In genomic region chr10:13206546-13207443, GRCh38 we compare ENCODE assay signal across 11 cellular contexts. TPM values are rescaled to one million over a fixed set of nuclear protein-coding genes. Genes with fewer than 3 reads are reported as not detected.
A peak's percentile ranks its signal among the peaks of the same experiment; 100 is the strongest.
DNase-seq lines count a peak whose midpoint lies in the region; ATAC-seq, FAIRE-seq and TF ChIP-seq lines count a peak whose summit lies in the region.
"Had no signal": no experiment of that assay in that cellular context is flagged by ENCODE, and none has a peak within 500 bp of the region (broad histone marks: within the 10 kb centered on the region; RNA-seq: fewer than 3 reads in every experiment).

No MANE protein-coding gene starts in this region.

- no peaks in the 10 kb centered on the region for H3K4me1 ChIP-seq in mucosa of descending colon (ENCODE audit: low read depth)
- H3K4me1 ChIP-seq: sigmoid colon had no signal

- H3K4me1 Mint-ChIP-seq in activated T-helper 1 cell treated with anti-CD3 and anti-CD28 coated beads, Interleukin-12 subunit alpha, Interleukin-12 subunit beta, Interleukin-2, Interleukin-4 antibody, amounts not matched to agents 30 ng/mL and 10 ng/mL and 1 ng/mL, durations not matched to agents 14 hours and 24 hours and 36 hours (ENCODE audit: low read depth), result no peaks in the 10 kb centered on the region
- H3K4me1 Mint-ChIP-seq: activated naive CD8-positive, alpha-beta T cell treated with anti-CD3 and anti-CD28 coated beads, Interleukin-2, amount 10 ng/mL, durations not matched to agents 7 days and 5 days had no signal

- no peaks in the 10 kb centered on the region for H3K9me3 Mint-ChIP-seq in activated T-helper 1 cell treated with anti-CD3 and anti-CD28 coated beads, Interleukin-12 subunit alpha, Interleukin-12 subunit beta, Interleukin-2, Interleukin-4 antibody, amounts not matched to agents 30 ng/mL and 10 ng/mL and 1 ng/mL, durations not matched to agents 14 hours and 24 hours and 36 hours
- H3K9me3 Mint-ChIP-seq: activated naive CD8-positive, alpha-beta T cell treated with anti-CD3 and anti-CD28 coated beads, Interleukin-2, amount 10 ng/mL, durations not matched to agents 7 days and 5 days had no signal

- intact Hi-C loops in mucosa of descending colon (cut with DNase I, micrococcal nuclease), result no loop called here
- intact Hi-C loops in activated T-helper 1 cell treated with anti-CD3 and anti-CD28 coated beads, Interleukin-12 subunit alpha, Interleukin-12 subunit beta, Interleukin-2, Interleukin-4 antibody, amounts not matched to agents 30 ng/mL and 10 ng/mL and 1 ng/mL, durations not matched to agents 14 hours and 24 hours and 36 hours (cut with micrococcal nuclease), result no loop called here

- H3K27me3 Mint-ChIP-seq in activated T-helper 1 cell treated with anti-CD3 and anti-CD28 coated beads, Interleukin-12 subunit alpha, Interleukin-12 subunit beta, Interleukin-2, Interleukin-4 antibody, amounts not matched to agents 30 ng/mL and 10 ng/mL and 1 ng/mL, durations not matched to agents 14 hours and 24 hours and 36 hours (ENCODE audit: insufficient read depth), result no peaks in the 10 kb centered on the region
- H3K27me3 Mint-ChIP-seq: activated naive CD8-positive, alpha-beta T cell treated with anti-CD3 and anti-CD28 coated beads, Interleukin-2, amount 10 ng/mL, durations not matched to agents 7 days and 5 days had no signal

- H3K36me3 ChIP-seq in mucosa of descending colon (ENCODE audit: low read depth), result no peaks in the 10 kb centered on the region
- H3K36me3 ChIP-seq: sigmoid colon had no signal

- no peak for FAIRE-seq in D721Med (lab: Jason Lieb, UNC)

- ATAC-seq in mucosa of descending colon (no peak), GM19351 (IDR thresholded peaks at IDR 0.05; ENCODE audit: unreplicated experiment) (no peak), HG02642 (IDR thresholded peaks at IDR 0.05; ENCODE audit: poor library complexity, unreplicated experiment) (no peak)

- H3K36me3 Mint-ChIP-seq in activated T-helper 1 cell treated with anti-CD3 and anti-CD28 coated beads, Interleukin-12 subunit alpha, Interleukin-12 subunit beta, Interleukin-2, Interleukin-4 antibody, amounts not matched to agents 30 ng/mL and 10 ng/mL and 1 ng/mL, durations not matched to agents 14 hours and 24 hours and 36 hours (ENCODE audit: low read depth), result peaks cover 50% of the 10 kb centered on the region

- H3K9me3 ChIP-seq in mucosa of descending colon, result no peaks in the 10 kb centered on the region
- H3K9me3 ChIP-seq: sigmoid colon had no signal

- TF ChIP-seq CTCF in D721Med (IDR thresholded peaks at IDR 0.05; ENCODE audit: insufficient read depth, missing control alignments), result peak; percentile 22
- TF ChIP-seq CTCF in LNCAP (IDR thresholded peaks at IDR 0.05), result peak; percentile 64
- peak; percentile 78 for TF ChIP-seq CTCF in choroid plexus epithelial cell (conservative IDR thresholded peaks at IDR 0.05; ENCODE audit: low read depth, low read length)
- peak; percentile 12 for TF ChIP-seq CTCF in mucosa of descending colon (IDR thresholded peaks at IDR 0.05)

- DNase-seq in D721Med (ENCODE audit: insufficient read length, low spot score) (no peak), choroid plexus epithelial cell (ENCODE audit: low read depth) (peak; percentile 81), mucosa of descending colon (peak in 1 of 3 donors; percentile 26), H4 (ENCODE audit: low spot score) (no peak)
- DNase-seq in activated T-helper 1 cell treated with anti-CD3 and anti-CD28 coated beads, Interleukin-12 subunit alpha, Interleukin-12 subunit beta, Interleukin-2, Interleukin-4 antibody, amounts not matched to agents 30 ng/mL and 10 ng/mL and 1 ng/mL, durations not matched to agents 14 hours and 24 hours and 36 hours (ENCODE audit: low spot score), result no peak
- DNase-seq: activated naive CD8-positive, alpha-beta T cell treated with anti-CD3 and anti-CD28 coated beads, Interleukin-2, amount 10 ng/mL, durations not matched to agents 7 days and 5 days; sigmoid colon had no signal

- H3K4me3 Mint-ChIP-seq in activated T-helper 1 cell treated with anti-CD3 and anti-CD28 coated beads, Interleukin-12 subunit alpha, Interleukin-12 subunit beta, Interleukin-2, Interleukin-4 antibody, amounts not matched to agents 30 ng/mL and 10 ng/mL and 1 ng/mL, durations not matched to agents 14 hours and 24 hours and 36 hours, result no peak overlapping the region
- H3K4me3 Mint-ChIP-seq: activated naive CD8-positive, alpha-beta T cell treated with anti-CD3 and anti-CD28 coated beads, Interleukin-2, amount 10 ng/mL, durations not matched to agents 7 days and 5 days had no signal

- H3K4me3 ChIP-seq in choroid plexus epithelial cell (ENCODE audit: low read depth, low read length), result no peak overlapping the region
- no peak overlapping the region for H3K4me3 ChIP-seq in mucosa of descending colon
- H3K4me3 ChIP-seq: sigmoid colon had no signal

- no peak overlapping the region for H3K27ac Mint-ChIP-seq in activated T-helper 1 cell treated with anti-CD3 and anti-CD28 coated beads, Interleukin-12 subunit alpha, Interleukin-12 subunit beta, Interleukin-2, Interleukin-4 antibody, amounts not matched to agents 30 ng/mL and 10 ng/mL and 1 ng/mL, durations not matched to agents 14 hours and 24 hours and 36 hours
- H3K27ac Mint-ChIP-seq: activated naive CD8-positive, alpha-beta T cell treated with anti-CD3 and anti-CD28 coated beads, Interleukin-2, amount 10 ng/mL, durations not matched to agents 7 days and 5 days had no signal

RNA-seq across cellular contexts. Expression of gene UCMA, which starts 27.4 kb away (rescaled TPM):
- not detected for total RNA-seq in mucosa of descending colon
- not detected in 2 replicates for total RNA-seq in H4 (2014; rRNA removed; shearing (Covaris generic))
- not detected in 2 replicates for total RNA-seq in activated T-helper 1 cell treated with anti-CD3 and anti-CD28 coated beads, Interleukin-12 subunit alpha, Interleukin-12 subunit beta, Interleukin-2, Interleukin-4 antibody, amounts not matched to agents 30 ng/mL and 10 ng/mL and 1 ng/mL, durations not matched to agents 14 hours and 24 hours and 36 hours
- total RNA-seq: activated naive CD8-positive, alpha-beta T cell treated with anti-CD3 and anti-CD28 coated beads, Interleukin-2, amount 10 ng/mL, durations not matched to agents 7 days and 5 days; NCI-H460; sigmoid colon had no signal

RNA-seq across cellular contexts. Expression of gene MCM10, which starts 45.4 kb away (rescaled TPM):
- 1 to 10 TPM; 1.6 to 8.6 (median 2.2) TPM for total RNA-seq in mucosa of descending colon
- total RNA-seq in H4 (2014; rRNA removed; shearing (Covaris generic)), result 15.1 and 17.7 TPM in 2 replicates
- total RNA-seq in activated T-helper 1 cell treated with anti-CD3 and anti-CD28 coated beads, Interleukin-12 subunit alpha, Interleukin-12 subunit beta, Interleukin-2, Interleukin-4 antibody, amounts not matched to agents 30 ng/mL and 10 ng/mL and 1 ng/mL, durations not matched to agents 14 hours and 24 hours and 36 hours, result 104 and 106 TPM in 2 replicates

Comparison
In these comparisons a context has a peak if more than half of its experiments do, and no peak if none do; other contexts are left out.
1. CTCF ChIP-seq: peak in every context shown above with its lines; median percentile 78 in choroid plexus epithelial cell; 64 in LNCAP; 22 in D721Med; 12 in mucosa of descending colon.